7 cellular contexts compared by ENCODE assay signal in the genomic region with DNA sequence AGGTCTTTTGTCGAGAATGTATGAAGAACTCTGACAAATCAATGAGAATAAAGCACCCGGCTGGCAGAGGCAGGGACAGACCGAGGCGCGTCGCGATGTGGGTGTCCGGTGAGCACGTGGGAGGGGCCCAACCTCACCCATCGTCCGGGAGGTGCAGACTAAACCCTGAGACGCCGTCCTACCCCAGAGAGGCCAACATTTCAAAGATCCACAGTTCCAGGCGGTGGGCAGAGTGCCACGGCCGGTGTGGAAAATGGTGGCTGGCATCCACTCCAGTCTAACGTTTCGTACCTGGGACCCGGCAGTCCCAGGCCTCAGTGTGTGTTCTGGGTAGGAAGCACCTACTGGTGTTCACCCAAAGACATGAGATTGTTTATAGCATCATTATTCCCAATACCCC. TPM values are rescaled to one million over a fixed set of nuclear protein-coding genes. Genes with fewer than 3 reads are reported as not detected.
A peak's percentile ranks its signal among the peaks of the same experiment; 100 is the strongest.
DNase-seq lines count a peak whose midpoint lies in the region; ATAC-seq, FAIRE-seq and TF ChIP-seq lines count a peak whose summit lies in the region.
"Not testable (repeated sequence)": the region's sequence is repeated elsewhere in the genome, so short reads cannot be mapped to it uniquely, and the experiment has no call there.

No MANE protein-coding gene starts in this region.

- H3K27ac ChIP-seq in PC-3 (ENCODE audit: low read length) (peak overlapping the region; percentile 98), astrocyte (ENCODE audit: low read depth, low read length) (peak overlapping the region; percentile 99), epithelial cell of prostate (peak overlapping the region; percentile 71), right atrium auricular region (peak overlapping the region; percentile 94 to 96), mucosa of rectum (ENCODE audit: low read depth in 2 of 2, low read length in 2 of 2) (peak overlapping the region; percentile 64 to 86), sigmoid colon (peak overlapping the region; percentile 86 to 91 (median 88)), thoracic aorta (peak overlapping the region; percentile 93 to 100)

- not testable (repeated sequence) for H3K27me3 Mint-ChIP-seq in astrocyte (ENCODE audit: low read depth, unreplicated experiment)

- TF ChIP-seq POLR2A in sigmoid colon (IDR thresholded peaks at IDR 0.05), result not testable (repeated sequence)

- not testable (repeated sequence) for H3K9me2 ChIP-seq in PC-3 (replicated peaks; ENCODE audit: low read length)

- H3K9ac ChIP-seq in PC-3 (ENCODE audit: low read length) (peak overlapping the region; percentile 68), astrocyte (ENCODE audit: low read length) (peak overlapping the region; percentile 64)
- not testable (repeated sequence) for H3K9ac ChIP-seq in mucosa of rectum (ENCODE audit: low read depth in 1 of 2, low read length in 2 of 2)

- H3K27me3 ChIP-seq in PC-3 (ENCODE audit: low read length); astrocyte (ENCODE audit: insufficient read depth, low read length); right atrium auricular region; mucosa of rectum (ENCODE audit: control insufficient read depth in 2 of 2, insufficient read depth in 2 of 2, low read length in 2 of 2); sigmoid colon; thoracic aorta (replicated peaks; ENCODE audit: insufficient read depth): not testable (repeated sequence)

- not testable (repeated sequence) for FAIRE-seq in astrocyte (lab: Jason Lieb, UNC)

- not testable (repeated sequence) for H3K4me3 Mint-ChIP-seq in astrocyte (ENCODE audit: unreplicated experiment)

- intact Hi-C loops in PC-3 (cut with micrococcal nuclease); sigmoid colon (cut with DNase I): not testable (repeated sequence)

- not testable (repeated sequence) for H3K4me2 ChIP-seq in PC-3 (ENCODE audit: low read length); astrocyte (ENCODE audit: low read length)

- CTCF ChIA-PET in PC-3 (lab: Charles Lee), result not testable (repeated sequence)

- H3K4me1 Mint-ChIP-seq in astrocyte (ENCODE audit: low read depth, unreplicated experiment), result peaks cover 39% of the 10 kb centered on the region

- not testable (repeated sequence) for ATAC-seq in PC-3; thoracic aorta (ENCODE audit: insufficient number of reproducible peaks, low FRiP score, low read depth)

- H3K36me3 Mint-ChIP-seq in astrocyte (ENCODE audit: low read depth, unreplicated experiment), result not testable (repeated sequence)

- TF ChIP-seq EP300 in sigmoid colon (IDR thresholded peaks at IDR 0.05), result not testable (repeated sequence)

- 87 to 92% methylated on average over 19 of the region's 19 CpGs for WGBS in sigmoid colon, 2 donors

- not testable (repeated sequence) for H3K9me3 Mint-ChIP-seq in astrocyte (ENCODE audit: unreplicated experiment)

- BruUV-seq in PC-3 (replicated peaks; lab: Mats Ljungman, UMichigan), result not testable (repeated sequence)

- TF ChIP-seq CTCF in PC-3 (conservative IDR thresholded peaks at IDR 0.05; ENCODE audit: low read depth, low read length); astrocyte (IDR thresholded peaks at IDR 0.05; ENCODE audit: insufficient read depth, low read depth, low read length); right atrium auricular region (IDR thresholded peaks at IDR 0.05); sigmoid colon (IDR thresholded peaks at IDR 0.05); thoracic aorta (IDR thresholded peaks at IDR 0.05): not testable (repeated sequence)

- H3K27ac Mint-ChIP-seq in astrocyte (ENCODE audit: unreplicated experiment), result peak overlapping the region; percentile 99

- H4K20me1 ChIP-seq in PC-3 (ENCODE audit: low read length); astrocyte (ENCODE audit: insufficient read depth, low read length): not testable (repeated sequence)

- not testable (repeated sequence) for DNase-seq in PC-3; astrocyte (ENCODE audit: low read depth); epithelial cell of prostate (ENCODE audit: low read depth, low spot score); right atrium auricular region (ENCODE audit: low spot score); sigmoid colon; thoracic aorta (ENCODE audit: low spot score)

- not testable (repeated sequence) for H2AFZ ChIP-seq in PC-3 (ENCODE audit: low read length); astrocyte (ENCODE audit: low read depth, low read length)

- POLR2A ChIA-PET in PC-3 (lab: Charles Lee; ENCODE audit: unreplicated experiment), result not testable (repeated sequence)

- H3K79me2 ChIP-seq in PC-3 (ENCODE audit: low read length); astrocyte (ENCODE audit: insufficient read depth, low read length): not testable (repeated sequence)

- H3K9me3 ChIP-seq in PC-3 (ENCODE audit: low read length); astrocyte (ENCODE audit: insufficient read depth, low read depth, low read length); right atrium auricular region; mucosa of rectum (ENCODE audit: control insufficient read depth in 2 of 2, low read length in 2 of 2); sigmoid colon; thoracic aorta: not testable (repeated sequence)

- H3K4me1 ChIP-seq in PC-3 (ENCODE audit: insufficient read depth, low read length) (peaks cover 46% of the 10 kb centered on the region), astrocyte (ENCODE audit: insufficient read depth, low read length) (peaks cover 42% of the 10 kb centered on the region), right atrium auricular region (peaks cover 0 to 63% of the 10 kb centered on the region in 2 donors), sigmoid colon (peaks cover 0 to 34% (median 29%) of the 10 kb centered on the region in 4 donors), thoracic aorta (ENCODE audit: control insufficient read depth in 1 of 2, low read depth in 2 of 2) (peaks cover 20 to 46% of the 10 kb centered on the region in 2 donors)
- not testable (repeated sequence) for H3K4me1 ChIP-seq in mucosa of rectum (ENCODE audit: control insufficient read depth in 2 of 2, insufficient read depth in 2 of 2, low read length in 2 of 2)

- H3K36me3 ChIP-seq in PC-3 (ENCODE audit: low read depth, low read length); astrocyte (ENCODE audit: insufficient read depth, low read length); right atrium auricular region; mucosa of rectum (ENCODE audit: control insufficient read depth in 2 of 2, insufficient read depth in 2 of 2, low read length in 2 of 2); sigmoid colon; thoracic aorta: not testable (repeated sequence)

- H3K4me3 ChIP-seq in PC-3 (ENCODE audit: low read length); astrocyte (ENCODE audit: insufficient read depth, low read depth, low read length); right atrium auricular region; mucosa of rectum (ENCODE audit: low read length in 2 of 2); sigmoid colon; thoracic aorta: not testable (repeated sequence)

- H3F3A ChIP-seq in PC-3 (ENCODE audit: low read length, unreplicated experiment), result not testable (repeated sequence)

RNA-seq across cellular contexts. Expression of a gene that starts 41.7 kb away (rescaled TPM):
- total RNA-seq in PC-3 (2014; rRNA removed) (77.0 and 85.5 TPM in 2 replicates), astrocyte (616 and 692 TPM in 2 replicates), right atrium auricular region (100 to 1,000 TPM; 117 to 134 TPM), sigmoid colon (100 to 1,000 TPM in 3 of 4 donors, 10 to 100 TPM in 1; 39.7 to 197 (median 103) TPM), thoracic aorta (100 to 1,000 TPM; 507 to 811 TPM)
- polyA plus RNA-seq in sigmoid colon, result 10 to 100 TPM in 1 of 3 donors, 1 to 10 TPM in 2; 4.4 to 34.8 (median 5.4) TPM
